ENCODE assay signal across 8 cellular contexts in the genomic region with DNA sequence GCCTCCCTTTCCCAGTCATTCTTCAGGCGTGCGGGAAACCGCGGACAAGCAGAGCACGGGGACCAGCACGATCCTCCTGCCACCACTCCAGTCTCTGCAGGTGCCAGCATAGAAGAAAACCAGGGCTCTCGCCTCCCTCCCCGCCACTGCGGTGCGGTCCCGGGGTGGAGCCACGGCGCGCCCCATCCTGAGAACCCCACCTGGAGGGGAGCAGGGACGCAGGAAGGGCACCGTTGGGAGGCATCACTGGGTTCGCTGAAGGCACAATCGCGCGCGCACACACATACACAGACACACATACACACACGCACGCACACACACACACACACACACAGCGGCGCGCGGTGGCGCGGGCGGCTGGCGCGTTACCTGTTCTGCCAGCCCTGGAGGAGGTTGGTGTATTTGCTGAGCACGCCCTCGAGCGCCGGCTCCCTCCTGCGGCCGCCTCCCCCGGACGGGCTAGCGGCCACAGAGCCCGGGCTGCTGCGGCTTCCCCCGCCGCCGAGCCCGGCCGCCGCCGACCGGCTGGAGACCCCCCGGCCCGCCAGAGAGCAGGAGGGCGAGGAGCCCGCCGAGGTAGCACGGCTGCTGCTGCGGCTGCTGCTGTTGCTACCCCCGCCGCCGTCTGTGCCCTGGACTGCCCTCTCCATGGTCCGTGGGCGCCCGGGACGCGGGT. TPM values are rescaled to one million over a fixed set of nuclear protein-coding genes. Genes with fewer than 3 reads are reported as not detected.
DNase-seq lines count a peak whose midpoint lies in the region; ATAC-seq and TF ChIP-seq lines count a peak whose summit lies in the region.

No MANE protein-coding gene starts in this region.

- H3K4me3 ChIP-seq in esophagus (ENCODE audit: low read depth in 1 of 2, low read length in 2 of 2): peak overlapping the region; percentile 76 to 86
- peak overlapping the region; percentile 70 to 83 for H3K4me3 ChIP-seq in tibial artery

- H3K4me1 ChIP-seq in esophagus (ENCODE audit: control insufficient read depth in 2 of 2, insufficient read depth in 2 of 2, low read length in 1 of 2) (no peaks in the 10 kb centered on the region), tibial artery (peaks cover 0 to 23% (median 13%) of the 10 kb centered on the region in 4 donors)

- H3K9me3 ChIP-seq in esophagus (ENCODE audit: control insufficient read depth in 2 of 2, insufficient read depth in 1 of 2, low read depth in 1 of 2, low read length in 1 of 2): no peaks in the 10 kb centered on the region
- no peaks in the 10 kb centered on the region for H3K9me3 ChIP-seq in tibial artery

- DNase-seq in D341Med (ENCODE audit: low spot score) (peak; percentile 66), HCEC 1CT (peak; percentile 49), NCI-H2227 (lab: John Stamatoyannopoulos, UW; ENCODE audit: unreplicated experiment) (peak; percentile 53), myocyte (ENCODE audit: low read depth) (peak; percentile 49), tibial artery (peak; percentile 42 to 75)
- peak; percentile 72 for DNase-seq in activated CD8-positive, alpha-beta memory T cell treated with anti-CD3 and anti-CD28 coated beads for 24 hours

- no peaks in the 10 kb centered on the region for H3K36me3 ChIP-seq in esophagus (ENCODE audit: control insufficient read depth in 2 of 2, insufficient read depth in 2 of 2, low read length in 1 of 2)
- no peaks in the 10 kb centered on the region for H3K36me3 ChIP-seq in tibial artery

- no peaks in the 10 kb centered on the region for H3K27me3 ChIP-seq in esophagus (ENCODE audit: control insufficient read depth in 1 of 2, insufficient read depth in 2 of 2, low read length in 2 of 2)
- no peaks in the 10 kb centered on the region for H3K27me3 ChIP-seq in tibial artery

- ATAC-seq in GM19328 (IDR thresholded peaks at IDR 0.05; ENCODE audit: unreplicated experiment): no peak

- 1% methylated on average over 59 to 66 of the region's 66 CpGs for WGBS in esophagus, 2 donors

- TF ChIP-seq CTCF in tibial artery (IDR thresholded peaks at IDR 0.05): peak in 1 of 2 experiments; percentile 7

- intact Hi-C loops in tibial artery (cut with DNase I; ENCODE audit: low total_unique reads): no loop called here

- H3K27ac ChIP-seq in esophagus (ENCODE audit: low read depth in 2 of 2, low read length in 1 of 2) (peak overlapping the region; percentile 98 to 99), tibial artery (peak overlapping the region; percentile 88)

RNA-seq across cellular contexts. Expression of a gene that starts 0.4 kb away (rescaled TPM):
- polyA plus RNA-seq in esophagus: 1 to 10 TPM; 6.4 to 9.0 TPM
- 15.2 and 15.5 TPM in 2 replicates for total RNA-seq in myocyte
- 26.9 TPM for polyA plus RNA-seq in myocyte (2012)

RNA-seq across cellular contexts. Expression of a gene that starts 0.9 kb away (rescaled TPM):
- 1 to 10 TPM in 1 of 2 donors, under 1 TPM in 1; 0.88 to 1.8 TPM for polyA plus RNA-seq in esophagus
- total RNA-seq in myocyte: 0.36 and 0.48 TPM in 2 replicates
- polyA plus RNA-seq in myocyte (2012): 0.26 TPM
